ENCODE assay signal across 24 cellular contexts in genomic region chr10:105150486-105150885, GRCh38.
DNase-seq lines count a peak whose midpoint lies in the region; ATAC-seq and TF ChIP-seq lines count a peak whose summit lies in the region.
"Had no signal": no experiment of that assay in that cellular context is flagged by ENCODE, and none has a peak within 500 bp of the region (broad histone marks: within the 10 kb centered on the region; RNA-seq: fewer than 3 reads in every experiment).

No MANE protein-coding gene starts in this region.

- peak; percentile 5 for DNase-seq in AG09309 (ENCODE audit: low read depth)
- no peak for DNase-seq in RWPE2 (ENCODE audit: low spot score)
- no peak for DNase-seq in epithelial cell of prostate (ENCODE audit: low read depth, low spot score)
- peak; percentile 10 for DNase-seq in renal cortical epithelial cell (ENCODE audit: low read depth)
- DNase-seq in progenitor cell of endocrine pancreas (ENCODE audit: low spot score, unreplicated experiment): no peak
- DNase-seq in activated CD4-positive, alpha-beta T cell treated with anti-CD3 and anti-CD28 coated beads, Interleukin-2, amount 10 ng/mL, durations not matched to agents 7 days and 5 days: no peak
- no peak for DNase-seq in NCI-H2171 treated with DMSO at 0.1 percent for 48 hours (lab: John Stamatoyannopoulos, UW)
- DNase-seq: CD4-positive, CD25-positive, alpha-beta regulatory T cell; DMS153; DND-41; H7; Kasumi-1; MV-4-11; NCI-H1105; NCI-H146; NCI-H2029; NCI-H2227 treated with DMSO at 0.1 percent for 48 hours; NCI-H510A; NCI-H69; SK-N-SH; SW 1271 had no signal

- H3K27ac ChIP-seq in RWPE2 (ENCODE audit: poor library complexity, severe bottlenecking): peak overlapping the region; percentile 87
- peak overlapping the region; percentile 78 for H3K27ac ChIP-seq in epithelial cell of prostate
- H3K27ac ChIP-seq: BLaER1 had no signal

- H3K4me3 Mint-ChIP-seq in progenitor cell of endocrine pancreas (ENCODE audit: low read depth): no peak overlapping the region
- no peak overlapping the region for H3K4me3 Mint-ChIP-seq in activated CD4-positive, alpha-beta T cell treated with anti-CD3 and anti-CD28 coated beads, Interleukin-2, amount 10 ng/mL, durations not matched to agents 7 days and 5 days
- H3K4me3 Mint-ChIP-seq: CD4-positive, CD25-positive, alpha-beta regulatory T cell had no signal

- no peaks in the 10 kb centered on the region for H3K9me3 Mint-ChIP-seq in progenitor cell of endocrine pancreas (ENCODE audit: low read depth)
- no peaks in the 10 kb centered on the region for H3K9me3 Mint-ChIP-seq in activated CD4-positive, alpha-beta T cell treated with anti-CD3 and anti-CD28 coated beads, Interleukin-2, amount 10 ng/mL, durations not matched to agents 7 days and 5 days

- POLR2A ChIA-PET in activated CD4-positive, alpha-beta T cell treated with anti-CD3 and anti-CD28 coated beads, Interleukin-2, amount 10 ng/mL, durations not matched to agents 7 days and 5 days (lab: Charles Lee): no interaction called here

- no peaks in the 10 kb centered on the region for H3K36me3 Mint-ChIP-seq in progenitor cell of endocrine pancreas (ENCODE audit: insufficient read depth)
- no peaks in the 10 kb centered on the region for H3K36me3 Mint-ChIP-seq in activated CD4-positive, alpha-beta T cell treated with anti-CD3 and anti-CD28 coated beads, Interleukin-2, amount 10 ng/mL, durations not matched to agents 7 days and 5 days (ENCODE audit: low read depth)
- H3K36me3 Mint-ChIP-seq: CD4-positive, CD25-positive, alpha-beta regulatory T cell had no signal

- TF ChIP-seq CTCF in AG09309 (IDR thresholded peaks at IDR 0.05; ENCODE audit: control insufficient read depth, insufficient read depth, low read depth, low read length, missing control alignments) (no peak), RWPE2 (IDR thresholded peaks at IDR 0.05; ENCODE audit: poor library complexity, severe bottlenecking) (no peak), progenitor cell of endocrine pancreas (IDR thresholded peaks at IDR 0.05; ENCODE audit: unreplicated experiment) (no peak)

- no peak for ATAC-seq in RWPE2 (ENCODE audit: low read depth)
- ATAC-seq in GM21528 (IDR thresholded peaks at IDR 0.05; ENCODE audit: low FRiP score, unreplicated experiment): no peak
- ATAC-seq: Panc1 had no signal

- H3K4me1 Mint-ChIP-seq in progenitor cell of endocrine pancreas (ENCODE audit: low read depth): peaks cover 12% of the 10 kb centered on the region
- no peaks in the 10 kb centered on the region for H3K4me1 Mint-ChIP-seq in activated CD4-positive, alpha-beta T cell treated with anti-CD3 and anti-CD28 coated beads, Interleukin-2, amount 10 ng/mL, durations not matched to agents 7 days and 5 days
- H3K4me1 Mint-ChIP-seq: CD4-positive, CD25-positive, alpha-beta regulatory T cell had no signal

- CTCF ChIA-PET in activated CD4-positive, alpha-beta T cell treated with anti-CD3 and anti-CD28 coated beads, Interleukin-2, amount 10 ng/mL, durations not matched to agents 7 days and 5 days (lab: Charles Lee): no interaction called here

- H3K36me3 ChIP-seq in RWPE2 (ENCODE audit: low read depth): no peaks in the 10 kb centered on the region
- H3K36me3 ChIP-seq: BLaER1 had no signal

- H3K27ac Mint-ChIP-seq in progenitor cell of endocrine pancreas: no peak overlapping the region
- H3K27ac Mint-ChIP-seq in activated CD4-positive, alpha-beta T cell treated with anti-CD3 and anti-CD28 coated beads, Interleukin-2, amount 10 ng/mL, durations not matched to agents 7 days and 5 days: no peak overlapping the region
- H3K27ac Mint-ChIP-seq: CD4-positive, CD25-positive, alpha-beta regulatory T cell had no signal

- peaks cover 23% of the 10 kb centered on the region for H3K4me1 ChIP-seq in RWPE2 (ENCODE audit: insufficient read depth, poor library complexity, severe bottlenecking)
- H3K4me1 ChIP-seq: BLaER1 had no signal

- H3K27me3 Mint-ChIP-seq in progenitor cell of endocrine pancreas: peaks cover 14% of the 10 kb centered on the region
- no peaks in the 10 kb centered on the region for H3K27me3 Mint-ChIP-seq in activated CD4-positive, alpha-beta T cell treated with anti-CD3 and anti-CD28 coated beads, Interleukin-2, amount 10 ng/mL, durations not matched to agents 7 days and 5 days
- H3K27me3 Mint-ChIP-seq: CD4-positive, CD25-positive, alpha-beta regulatory T cell had no signal

- H3K9me3 ChIP-seq in RWPE2 (ENCODE audit: severe bottlenecking): no peaks in the 10 kb centered on the region
- H3K9me3 ChIP-seq: BLaER1, SK-N-SH had no signal

- H3K4me3 ChIP-seq in AG09309 (ENCODE audit: control insufficient read depth, low read depth, low read length): no peak overlapping the region
- no peak overlapping the region for H3K4me3 ChIP-seq in RWPE2 (ENCODE audit: severe bottlenecking)
- H3K4me3 ChIP-seq: BLaER1 had no signal

- no peaks in the 10 kb centered on the region for H3K27me3 ChIP-seq in RWPE2 (ENCODE audit: insufficient read depth, poor library complexity, severe bottlenecking)
- H3K27me3 ChIP-seq: BLaER1 had no signal

Comparison
In these comparisons a context has a peak if more than half of its experiments do, and no peak if none do; other contexts are left out.
1. DNase-seq: peak in AG09309 (single experiment) and renal cortical epithelial cell (single experiment); none in RWPE2 (single experiment), epithelial cell of prostate (single experiment), progenitor cell of endocrine pancreas (single experiment), activated CD4-positive, alpha-beta T cell treated with anti-CD3 and anti-CD28 coated beads, Interleukin-2, amount 10 ng/mL, durations not matched to agents 7 days and 5 days (single experiment) and NCI-H2171 treated with DMSO at 0.1 percent for 48 hours (single experiment).